ENCODE assay signal across 1 cellular context in the genomic region with DNA sequence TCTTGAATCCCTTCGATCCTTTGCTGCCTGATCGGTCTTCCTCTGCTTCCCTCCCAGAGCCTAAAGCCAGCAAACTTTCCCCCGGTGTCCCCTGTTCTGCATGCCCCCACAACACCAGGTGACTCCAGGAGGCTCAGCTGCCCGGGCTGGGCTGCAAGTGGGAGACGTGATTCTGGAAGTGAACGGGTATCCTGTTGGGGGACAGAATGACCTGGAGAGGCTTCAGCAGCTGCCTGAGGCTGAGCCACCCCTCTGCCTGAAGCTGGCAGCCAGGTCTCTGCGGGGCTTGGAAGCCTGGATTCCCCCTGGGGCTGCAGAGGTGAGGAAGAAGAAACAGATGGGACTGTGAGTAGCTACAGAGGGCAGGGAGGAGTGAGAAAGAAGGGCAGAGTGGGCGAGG.
TF ChIP-seq lines count a peak whose summit lies in the region.

No MANE protein-coding gene starts in this region.

TF ChIP-seq in HCT116, 20 proteins besides CTCF, POLR2A, EP300 and RAD21 (continued from another document):
- TF ChIP-seq ELF1 (IDR thresholded peaks at IDR 0.05; ENCODE audit: borderline replicate concordance, low read depth) = no peak
- TF ChIP-seq, protein P1, sequence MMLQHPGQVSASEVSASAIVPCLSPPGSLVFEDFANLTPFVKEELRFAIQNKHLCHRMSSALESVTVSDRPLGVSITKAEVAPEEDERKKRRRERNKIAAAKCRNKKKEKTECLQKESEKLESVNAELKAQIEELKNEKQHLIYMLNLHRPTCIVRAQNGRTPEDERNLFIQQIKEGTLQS (IDR thresholded peaks at IDR 0.05) = no peak
- no peak for TF ChIP-seq SIN3A (IDR thresholded peaks at IDR 0.05; ENCODE audit: low read depth)
- no peak for TF ChIP-seq EZH2 (IDR thresholded peaks at IDR 0.05)
- TF ChIP-seq TCF7L2 (IDR thresholded peaks at IDR 0.05; ENCODE audit: borderline replicate concordance, extremely low read depth, insufficient read depth, insufficient read length) = no peak
- no peak for TF ChIP-seq SP1 (IDR thresholded peaks at IDR 0.05; ENCODE audit: low read depth)
- TF ChIP-seq JUND (IDR thresholded peaks at IDR 0.05) = no peak
TF ChIP-seq in HCT116: peak in this region for 0.
